Comparison of ENCODE assay signal across 8 cellular contexts in genomic region chr10:5071411-5072198, GRCh38. TPM values are rescaled to one million over a fixed set of nuclear protein-coding genes. Genes with fewer than 3 reads are reported as not detected.
DNase-seq lines count a peak whose midpoint lies in the region; TF ChIP-seq lines count a peak whose summit lies in the region.

No MANE protein-coding gene starts in this region.

- H3K4me3 ChIP-seq in ascending aorta (peak overlapping the region in 1 of 2 donors; percentile 24), skeletal muscle satellite cell (ENCODE audit: low read length) (peak overlapping the region; percentile 17)

- POLR2A ChIA-PET in GM10248 (lab: Yijun Ruan, JAX) = no interaction called here

- CTCF ChIA-PET in GM10248 (lab: Yijun Ruan, JAX) = no interaction called here

- H3K4me2 ChIP-seq in skeletal muscle satellite cell (ENCODE audit: low read length) = peak overlapping the region; percentile 56

- TF ChIP-seq CTCF in ascending aorta (IDR thresholded peaks at IDR 0.05) (no peak), GM20000 (IDR thresholded peaks at IDR 0.05; ENCODE audit: extremely low read depth, missing control alignments) (no peak), GM10248 (IDR thresholded peaks at IDR 0.05; ENCODE audit: control extremely low read depth, extremely low read depth, low read depth, missing control alignments) (no peak)

- H3K36me3 ChIP-seq in ascending aorta (no peaks in the 10 kb centered on the region), skeletal muscle satellite cell (ENCODE audit: insufficient read depth, low read length) (no peaks in the 10 kb centered on the region)

- H3K27me3 ChIP-seq in ascending aorta (no peaks in the 10 kb centered on the region), skeletal muscle satellite cell (ENCODE audit: control insufficient read depth, insufficient read depth, low read length) (no peaks in the 10 kb centered on the region)

- DNase-seq in NCI-H1092 treated with DMSO at 0.1 percent for 48 hours (lab: John Stamatoyannopoulos, UW) (peak; percentile 6), NCI-H1092 (lab: John Stamatoyannopoulos, UW) (no peak), ascending aorta (ENCODE audit: low spot score in 2 of 2) (peak; percentile 28 to 93), hypothalamus (lab: John Stamatoyannopoulos, UW) (peak in 33 of 51 donors; percentile 1 to 58 (median 30)), GM20000 (ENCODE audit: low spot score) (no peak), GM10248 (ENCODE audit: extremely low spot score) (no peak)
- DNase-seq in activated CD4-positive, alpha-beta T cell treated with anti-CD3 and anti-CD28 coated beads for 48 hours = no peak

- intact Hi-C loops in ascending aorta (cut with DNase I) = loop anchor here (1.0 to 10.0 kb wide), 5 partner anchors 23 to 1964 kb away; partner anchors contain the start of gene AKR1C3

- peaks cover 8 to 23% of the 10 kb centered on the region in 2 donors for H3K4me1 ChIP-seq in ascending aorta
- H3K4me1 ChIP-seq in skeletal muscle satellite cell (ENCODE audit: control insufficient read depth, insufficient read depth, low read length) = peaks cover 24% of the 10 kb centered on the region

- peak overlapping the region; percentile 90 to 93 for H3K27ac ChIP-seq in ascending aorta

- H3K9ac ChIP-seq in skeletal muscle satellite cell (ENCODE audit: low read depth, low read length) = peak overlapping the region; percentile 54

- no peaks in the 10 kb centered on the region for H3K9me3 ChIP-seq in ascending aorta
- no peaks in the 10 kb centered on the region for H3K9me3 ChIP-seq in skeletal muscle satellite cell (replicated peaks; ENCODE audit: low read length)

RNA-seq across cellular contexts. Expression of gene AKR1C3, which starts 22.6 kb away (rescaled TPM):
- total RNA-seq in ascending aorta = 64.4 TPM
- 103 and 161 TPM in 2 replicates for total RNA-seq in skeletal muscle satellite cell (2012; rRNA removed)

Comparison
In these comparisons a context has a peak if more than half of its experiments do, and no peak if none do; other contexts are left out.
1. DNase-seq: peak in NCI-H1092 treated with DMSO at 0.1 percent for 48 hours (single experiment), ascending aorta (2 of 2) and hypothalamus (33 of 51); none in NCI-H1092 (single experiment), GM20000 (single experiment), activated CD4-positive, alpha-beta T cell treated with anti-CD3 and anti-CD28 coated beads for 48 hours (single experiment) and GM10248 (single experiment).